9 cellular contexts compared by ENCODE assay signal in genomic region chr10:112953760-112954159, GRCh38. TPM values are rescaled to one million over a fixed set of nuclear protein-coding genes. Genes with fewer than 3 reads are reported as not detected.
DNase-seq lines count a peak whose midpoint lies in the region; ATAC-seq and TF ChIP-seq lines count a peak whose summit lies in the region.
"Had no signal": no experiment of that assay in that cellular context is flagged by ENCODE, and none has a peak within 500 bp of the region (broad histone marks: within the 10 kb centered on the region; RNA-seq: fewer than 3 reads in every experiment).

No MANE protein-coding gene starts in this region.

- no peak for TF ChIP-seq CTCF in HFF-Myc (IDR thresholded peaks at IDR 0.05; ENCODE audit: low read depth, low read length, missing control alignments)
- TF ChIP-seq CTCF in brain microvascular endothelial cell (IDR thresholded peaks at IDR 0.05; ENCODE audit: low read depth, low read length, missing control alignments), result no peak
- TF ChIP-seq CTCF in left lung (IDR thresholded peaks at IDR 0.05), result no peak
- TF ChIP-seq CTCF in suprapubic skin (IDR thresholded peaks at IDR 0.05), result no peak

- ATAC-seq in left lung (no peak), HG03520 (IDR thresholded peaks at IDR 0.05; ENCODE audit: unreplicated experiment) (no peak)

- H3K4me1 ChIP-seq in left lung (peaks cover 11 to 53% of the 10 kb centered on the region in 2 donors), suprapubic skin (peaks cover 68% of the 10 kb centered on the region)

- intact Hi-C loops in left lung (cut with DNase I), result loop anchor here in 1 of 2 donors (10.0 kb wide), 2 partner anchors 91 to 171 kb away; no protein-coding TSS in a partner anchor

- in situ Hi-C loops in brain microvascular endothelial cell (cut with HindIII; ENCODE audit: low pct_ligation_motif_present, low sequenced_read_pairs), result no loop called here

- H3K9me3 ChIP-seq in left lung, result no peaks in the 10 kb centered on the region
- no peaks in the 10 kb centered on the region for H3K9me3 ChIP-seq in suprapubic skin

- no peaks in the 10 kb centered on the region for H3K36me3 ChIP-seq in brain microvascular endothelial cell (replicated peaks)
- H3K36me3 ChIP-seq in left lung, result no peaks in the 10 kb centered on the region
- H3K36me3 ChIP-seq in suprapubic skin, result no peaks in the 10 kb centered on the region

- H3K4me3 ChIP-seq in HFF-Myc (replicated peaks; ENCODE audit: low read depth, low read length) (peak overlapping the region; percentile 80), brain microvascular endothelial cell (ENCODE audit: low read depth, low read length) (peak overlapping the region; percentile 77), left lung (peak overlapping the region; percentile 73 to 85), suprapubic skin (peak overlapping the region; percentile 73)

- 35% methylated on average over 8 of the region's 8 CpGs for WGBS in suprapubic skin

- no peak for TF ChIP-seq EP300 in suprapubic skin (IDR thresholded peaks at IDR 0.05)

- H3K27ac ChIP-seq in brain microvascular endothelial cell (peak overlapping the region; percentile 93), left lung (peak overlapping the region in 1 of 2 donors; percentile 96), suprapubic skin (peak overlapping the region; percentile 93), substantia nigra (ENCODE audit: low read depth, low read length, poor library complexity, severe bottlenecking) (no peak overlapping the region)
- H3K27ac ChIP-seq: HL-60 had no signal

- DNase-seq in HFF-Myc (ENCODE audit: extremely low read depth, low read depth) (no peak), brain microvascular endothelial cell (peak; percentile 53), left lung (no peak), suprapubic skin (ENCODE audit: low spot score in 2 of 2) (no peak), substantia nigra (lab: John Stamatoyannopoulos, UW) (no peak), T-helper 1 cell (no peak)
- DNase-seq: activated naive CD8-positive, alpha-beta T cell treated with anti-CD3 and anti-CD28 coated beads for 36 hours had no signal

- TF ChIP-seq POLR2A in suprapubic skin (IDR thresholded peaks at IDR 0.05), result no peak

- no peaks in the 10 kb centered on the region for H3K27me3 ChIP-seq in brain microvascular endothelial cell (replicated peaks)
- peaks cover 0 to 9% of the 10 kb centered on the region in 2 donors for H3K27me3 ChIP-seq in left lung
- H3K27me3 ChIP-seq in suprapubic skin, result no peaks in the 10 kb centered on the region

RNA-seq across cellular contexts. Expression of gene TCF7L2, which starts 3.7 kb away (rescaled TPM):
- total RNA-seq in left lung (10 to 100 TPM; 25.1 to 27.7 TPM), suprapubic skin (10 to 100 TPM in 3 of 4 donors, 1 to 10 TPM in 1; 9.9 to 23.3 (median 15.2) TPM)
